Comparison of ENCODE assay signal across 6 cellular contexts in the genomic region with DNA sequence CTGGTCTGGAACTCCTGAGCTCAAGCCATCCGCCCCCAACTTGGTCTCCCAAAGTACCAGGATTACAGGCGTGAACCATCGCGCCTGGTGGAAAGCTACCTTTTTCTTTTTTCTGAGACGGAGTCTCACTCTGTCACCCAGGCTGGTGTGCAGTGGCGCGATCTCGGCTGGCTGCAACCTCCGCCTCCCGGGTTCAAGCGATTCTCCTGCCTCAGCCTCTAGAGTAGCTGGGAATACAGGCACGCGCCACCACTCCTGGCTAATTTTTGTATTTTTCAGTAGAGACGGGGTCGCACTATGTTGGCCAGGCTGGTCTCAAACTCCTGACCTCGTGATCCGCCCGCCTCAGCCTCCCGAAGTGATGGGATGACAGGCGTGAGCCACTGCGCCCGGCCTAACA. TPM values are rescaled to one million over a fixed set of nuclear protein-coding genes. Genes with fewer than 3 reads are reported as not detected.
DNase-seq lines count a peak whose midpoint lies in the region; ATAC-seq and TF ChIP-seq lines count a peak whose summit lies in the region.
"Not testable (repeated sequence)": the region's sequence is repeated elsewhere in the genome, so short reads cannot be mapped to it uniquely, and the experiment has no call there.
"Had no signal": no experiment of that assay in that cellular context is flagged by ENCODE, and none has a peak within 500 bp of the region (broad histone marks: within the 10 kb centered on the region; RNA-seq: fewer than 3 reads in every experiment).

No MANE protein-coding gene starts in this region.

- H3K27me3 ChIP-seq in hepatocyte = not testable (repeated sequence)

- H3K9me3 ChIP-seq in hepatocyte (ENCODE audit: low read depth) = not testable (repeated sequence)

- WGBS in hepatocyte (ENCODE audit: low lambda C conversion rate, missing lambda C conversion rate) = 96% methylated on average over 22 of the region's 22 CpGs

- H3K36me3 Mint-ChIP-seq in HFFc6 (ENCODE audit: low read depth) = peaks cover 10% of the 10 kb centered on the region
- peaks cover 14% of the 10 kb centered on the region for H3K36me3 Mint-ChIP-seq in activated CD4-positive, alpha-beta T cell treated with anti-CD3 and anti-CD28 coated beads, Interleukin-2, amount 10 ng/mL, durations not matched to agents 7 days and 5 days (ENCODE audit: low read depth)

- H3K27ac ChIP-seq in hepatocyte = not testable (repeated sequence)

- H2AFZ ChIP-seq in hepatocyte = not testable (repeated sequence)

- POLR2A ChIA-PET in activated CD4-positive, alpha-beta T cell treated with anti-CD3 and anti-CD28 coated beads, Interleukin-2, amount 10 ng/mL, durations not matched to agents 7 days and 5 days (lab: Charles Lee) = not testable (repeated sequence)

- TF ChIP-seq CTCF in HFFc6 (IDR thresholded peaks at IDR 0.05); hepatocyte (IDR thresholded peaks at IDR 0.05; ENCODE audit: poor library complexity): not testable (repeated sequence)

- H3K36me3 ChIP-seq in hepatocyte (replicated peaks; ENCODE audit: insufficient read depth, low read depth) = not testable (repeated sequence)

- peaks cover 11% of the 10 kb centered on the region for H3K4me1 Mint-ChIP-seq in HFFc6 (ENCODE audit: low read depth)
- peaks cover 24% of the 10 kb centered on the region for H3K4me1 Mint-ChIP-seq in activated CD4-positive, alpha-beta T cell treated with anti-CD3 and anti-CD28 coated beads, Interleukin-2, amount 10 ng/mL, durations not matched to agents 7 days and 5 days
- H3K4me1 Mint-ChIP-seq in stimulated activated naive CD8-positive, alpha-beta T cell treated with anti-CD3 and anti-CD28 coated beads, Interleukin-15, amount 100 ng/mL, for 72 hours = peaks cover 15% of the 10 kb centered on the region

- not testable (repeated sequence) for H3K79me2 ChIP-seq in hepatocyte

- H4K20me1 ChIP-seq in hepatocyte (ENCODE audit: insufficient read depth, poor library complexity, severe bottlenecking) = not testable (repeated sequence)

- not testable (repeated sequence) for H3K4me3 ChIP-seq in hepatocyte

- H3K4me2 ChIP-seq in hepatocyte = peak overlapping the region; percentile 87

- not testable (repeated sequence) for ATAC-seq in stimulated activated naive CD8-positive, alpha-beta T cell treated with anti-CD3 and anti-CD28 coated beads, Interleukin-15, amount 100 ng/mL, for 72 hours

- peak overlapping the region; percentile 29 for H3K27ac Mint-ChIP-seq in HFFc6
- peak overlapping the region; percentile 97 for H3K27ac Mint-ChIP-seq in activated CD4-positive, alpha-beta T cell treated with anti-CD3 and anti-CD28 coated beads, Interleukin-2, amount 10 ng/mL, durations not matched to agents 7 days and 5 days
- H3K27ac Mint-ChIP-seq in stimulated activated naive CD8-positive, alpha-beta T cell treated with anti-CD3 and anti-CD28 coated beads, Interleukin-15, amount 100 ng/mL, for 72 hours = not testable (repeated sequence)

- not testable (repeated sequence) for H3K4me1 ChIP-seq in hepatocyte (ENCODE audit: insufficient read depth)

- CTCF ChIA-PET in activated CD4-positive, alpha-beta T cell treated with anti-CD3 and anti-CD28 coated beads, Interleukin-2, amount 10 ng/mL, durations not matched to agents 7 days and 5 days (lab: Charles Lee) = interaction anchor here (1.2 to 1.6 kb wide), 5 partner anchors 8 to 150 kb away, joined by 3 to 5 read pairs (median 4); no protein-coding TSS in a partner anchor

- not testable (repeated sequence) for H3K9me2 ChIP-seq in hepatocyte (replicated peaks; ENCODE audit: insufficient read depth)

- not testable (repeated sequence) for H3K4me3 Mint-ChIP-seq in HFFc6
- peak overlapping the region; percentile 58 for H3K4me3 Mint-ChIP-seq in activated CD4-positive, alpha-beta T cell treated with anti-CD3 and anti-CD28 coated beads, Interleukin-2, amount 10 ng/mL, durations not matched to agents 7 days and 5 days
- peak overlapping the region; percentile 81 to 88 for H3K4me3 Mint-ChIP-seq in stimulated activated naive CD8-positive, alpha-beta T cell treated with anti-CD3 and anti-CD28 coated beads, Interleukin-15, amount 100 ng/mL, for 72 hours

- not testable (repeated sequence) for DNase-seq in HFFc6; activated CD4-positive, alpha-beta T cell treated with anti-CD3 and anti-CD28 coated beads, Interleukin-2, amount 10 ng/mL, durations not matched to agents 7 days and 5 days; hepatocyte (ENCODE audit: low spot score); stimulated activated naive CD8-positive, alpha-beta T cell treated with anti-CD3 and anti-CD28 coated beads, Interleukin-15, amount 100 ng/mL, for 72 hours

- H3K9me3 Mint-ChIP-seq in HFFc6; activated CD4-positive, alpha-beta T cell treated with anti-CD3 and anti-CD28 coated beads, Interleukin-2, amount 10 ng/mL, durations not matched to agents 7 days and 5 days; stimulated activated naive CD8-positive, alpha-beta T cell treated with anti-CD3 and anti-CD28 coated beads, Interleukin-15, amount 100 ng/mL, for 72 hours: not testable (repeated sequence)

- not testable (repeated sequence) for H3K27me3 Mint-ChIP-seq in HFFc6 (ENCODE audit: insufficient read depth); activated CD4-positive, alpha-beta T cell treated with anti-CD3 and anti-CD28 coated beads, Interleukin-2, amount 10 ng/mL, durations not matched to agents 7 days and 5 days; stimulated activated naive CD8-positive, alpha-beta T cell treated with anti-CD3 and anti-CD28 coated beads, Interleukin-15, amount 100 ng/mL, for 72 hours

RNA-seq across cellular contexts. Expression of a gene that starts 1.0 kb away (rescaled TPM):
- 1 to 10 TPM; 4.5 to 7.1 (median 5.4) TPM for total RNA-seq in HFFc6 (2021; fragmentation: NEBNext Ultra II Directional; extraction: Animal tissue kit (Norgen Biotek cat#: 25700))
- 1 to 10 TPM; 5.3 to 5.9 TPM for total RNA-seq in activated CD4-positive, alpha-beta T cell treated with anti-CD3 and anti-CD28 coated beads, Interleukin-2, amount 10 ng/mL, durations not matched to agents 7 days and 5 days
- total RNA-seq in hepatocyte = 8.1 and 10.9 TPM in 2 replicates
- 9.1 and 11.1 TPM in 2 replicates for polyA plus RNA-seq in hepatocyte

RNA-seq across cellular contexts. Expression of a gene that starts 9.6 kb away (rescaled TPM):
- total RNA-seq in HFFc6 (2021; fragmentation: NEBNext Ultra II Directional; extraction: Animal tissue kit (Norgen Biotek cat#: 25700)) = not detected
- total RNA-seq in activated CD4-positive, alpha-beta T cell treated with anti-CD3 and anti-CD28 coated beads, Interleukin-2, amount 10 ng/mL, durations not matched to agents 7 days and 5 days = not detected
- total RNA-seq in hepatocyte = not detected in 2 replicates
- polyA plus RNA-seq in hepatocyte = not detected in 2 replicates
- total RNA-seq: sciatic nerve, uterus had no signal

RNA-seq across cellular contexts. Expression of a gene that starts 15.7 kb away (rescaled TPM):
- total RNA-seq in HFFc6 (2021; fragmentation: NEBNext Ultra II Directional; extraction: Animal tissue kit (Norgen Biotek cat#: 25700)) = 10 to 100 TPM; 53.3 to 69.2 (median 59.6) TPM
- total RNA-seq in activated CD4-positive, alpha-beta T cell treated with anti-CD3 and anti-CD28 coated beads, Interleukin-2, amount 10 ng/mL, durations not matched to agents 7 days and 5 days = 100 to 1,000 TPM in 1 of 2 experiments, 10 to 100 TPM in 1; 89.9 to 102 TPM
- total RNA-seq in hepatocyte = 62.6 and 71.7 TPM in 2 replicates
- polyA plus RNA-seq in hepatocyte = 63.1 and 84.7 TPM in 2 replicates

RNA-seq across cellular contexts. Expression of a gene that starts 26.3 kb away (rescaled TPM):
- total RNA-seq in HFFc6 (2021; fragmentation: NEBNext Ultra II Directional; extraction: Animal tissue kit (Norgen Biotek cat#: 25700)) = 10 to 100 TPM; 56.8 to 78.7 (median 66.0) TPM
- total RNA-seq in activated CD4-positive, alpha-beta T cell treated with anti-CD3 and anti-CD28 coated beads, Interleukin-2, amount 10 ng/mL, durations not matched to agents 7 days and 5 days = 10 to 100 TPM; 80.5 to 90.7 TPM
- 41.4 and 65.2 TPM in 2 replicates for total RNA-seq in hepatocyte
- polyA plus RNA-seq in hepatocyte = 11.7 and 16.0 TPM in 2 replicates

RNA-seq across cellular contexts. Expression of a gene that starts 30.8 kb away (rescaled TPM):
- total RNA-seq in HFFc6 (2021; fragmentation: NEBNext Ultra II Directional; extraction: Animal tissue kit (Norgen Biotek cat#: 25700)) = 10 to 100 TPM in 3 of 6 experiments, 1 to 10 TPM in 3; 8.6 to 13.3 (median 9.9) TPM
- total RNA-seq in activated CD4-positive, alpha-beta T cell treated with anti-CD3 and anti-CD28 coated beads, Interleukin-2, amount 10 ng/mL, durations not matched to agents 7 days and 5 days = 10 to 100 TPM; 14.4 to 19.6 TPM
- 9.1 and 12.2 TPM in 2 replicates for total RNA-seq in hepatocyte
- 19.5 and 21.5 TPM in 2 replicates for polyA plus RNA-seq in hepatocyte
